ENCODE assay signal across 15 cellular contexts in the genomic region with DNA sequence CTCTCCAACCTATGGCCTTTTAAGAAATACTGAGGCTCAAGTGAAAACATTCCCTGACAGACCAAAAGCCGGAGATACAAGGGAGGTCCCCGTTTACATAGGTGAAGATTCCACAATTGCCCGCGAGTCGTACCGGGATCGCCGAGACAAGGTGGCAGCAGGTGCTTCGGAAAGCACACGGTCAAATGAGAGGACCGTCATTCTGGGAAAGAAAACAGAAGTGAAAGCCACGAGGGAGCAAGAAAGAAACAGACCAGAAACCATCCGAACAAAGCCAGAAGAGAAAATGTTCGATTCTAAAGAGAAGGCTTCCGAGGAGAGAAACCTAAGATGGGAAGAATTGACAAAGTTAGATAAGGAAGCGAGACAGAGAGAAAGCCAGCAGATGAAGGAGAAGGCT. TPM values are rescaled to one million over a fixed set of nuclear protein-coding genes. Genes with fewer than 3 reads are reported as not detected.
DNase-seq lines count a peak whose midpoint lies in the region.
"Had no signal": no experiment of that assay in that cellular context is flagged by ENCODE, and none has a peak within 500 bp of the region (broad histone marks: within the 10 kb centered on the region; RNA-seq: fewer than 3 reads in every experiment).

No MANE protein-coding gene starts in this region.

- intact Hi-C loops in posterior vena cava (cut with DNase I): loop anchor here in 1 of 2 donors (2.0 kb wide), 1 partner anchor 61 kb away; no protein-coding TSS in a partner anchor

- DNase-seq in NOMO-1 treated with DMSO at 0.1 percent for 48 hours (lab: John Stamatoyannopoulos, UW; ENCODE audit: unreplicated experiment) (peak; percentile 27), NOMO-1 treated with dmso at 0.1 percent for 144 hours (lab: John Stamatoyannopoulos, UW; ENCODE audit: unreplicated experiment) (no peak), islet precursor cell (peak; percentile 12), posterior vena cava (ENCODE audit: low spot score) (peak; percentile 38), NCI-H2029 (lab: John Stamatoyannopoulos, UW) (no peak), NCI-H2081 treated with DMSO at 0.1 percent for 48 hours (lab: John Stamatoyannopoulos, UW) (no peak), NK-92 (lab: John Stamatoyannopoulos, UW; ENCODE audit: unreplicated experiment) (no peak), AG08395 (ENCODE audit: low spot score) (no peak)
- DNase-seq: 8988T; CD8-positive, alpha-beta T cell; DMS79 treated with DMSO at 0.1 percent for 48 hours; NCI-H1436; NCI-H2029 treated with DMSO at 0.1 percent for 48 hours; NCI-H510A treated with DMSO at 0.1 percent for 48 hours; NCI-H82 had no signal

RNA-seq across cellular contexts. Expression of a gene that starts 24.8 kb away (rescaled TPM):
- total RNA-seq in posterior vena cava: 100 to 1,000 TPM; 447 to 863 TPM

Comparison
In these comparisons a context has a peak if more than half of its experiments do, and no peak if none do; other contexts are left out.
1. DNase-seq: peak in NOMO-1 treated with DMSO at 0.1 percent for 48 hours (single experiment), islet precursor cell (single experiment) and posterior vena cava (single experiment); none in NOMO-1 treated with dmso at 0.1 percent for 144 hours (single experiment), NCI-H2029 (single experiment), NCI-H2081 treated with DMSO at 0.1 percent for 48 hours (single experiment), NK-92 (single experiment) and AG08395 (single experiment).